In the genomic region with DNA sequence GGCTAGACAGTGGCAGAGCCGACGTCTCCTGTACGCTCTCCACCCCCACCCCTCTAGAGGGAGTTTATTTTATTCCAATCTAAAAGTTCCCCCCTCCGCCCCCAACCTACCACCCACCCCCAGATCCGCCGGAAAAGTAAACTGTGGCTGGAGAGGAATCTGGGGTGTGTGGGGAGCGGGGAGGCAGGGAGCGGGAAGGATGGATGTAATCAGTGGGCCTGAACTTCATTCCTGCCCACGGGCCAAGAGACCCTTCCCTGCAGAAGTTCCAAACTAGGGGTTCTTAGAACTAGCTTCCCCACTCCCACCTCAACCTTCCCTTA, we compare ENCODE assay signal across 8 cellular contexts. TPM values are rescaled to one million over a fixed set of nuclear protein-coding genes. Genes with fewer than 3 reads are reported as not detected.
DNase-seq lines count a peak whose midpoint lies in the region; TF ChIP-seq lines count a peak whose summit lies in the region.

No MANE protein-coding gene starts in this region.

- H3K4me3 ChIP-seq in iPS DF 6.9 (ENCODE audit: low read length) (peak overlapping the region; percentile 71; the same call in 1 of the 2 replicates), smooth muscle cell (peak overlapping the region; percentile 80)

- H3K4ac ChIP-seq in H9 (ENCODE audit: low read depth, low read length): no peak overlapping the region

- H3K36me3 ChIP-seq in iPS DF 6.9 (ENCODE audit: control insufficient read depth, insufficient read depth, low read length): no peaks in the 10 kb centered on the region
- H3K36me3 ChIP-seq in smooth muscle cell (ENCODE audit: low read depth): no peaks in the 10 kb centered on the region

- no peaks in the 10 kb centered on the region for H3K9me3 ChIP-seq in H9 (ENCODE audit: control insufficient read depth, low read depth, low read length)
- no peaks in the 10 kb centered on the region for H3K9me3 ChIP-seq in iPS DF 6.9 (ENCODE audit: control insufficient read depth, insufficient read depth, low read length)
- no peaks in the 10 kb centered on the region for H3K9me3 ChIP-seq in smooth muscle cell (replicated peaks; ENCODE audit: low read depth)

- H3K27ac ChIP-seq in H9 (ENCODE audit: insufficient read length, low read depth, low read length) (no peak overlapping the region), iPS DF 6.9 (ENCODE audit: low read length) (peak overlapping the region; percentile 8), smooth muscle cell (ENCODE audit: low read depth) (peak overlapping the region; percentile 97)

- WGBS in H9 (ENCODE audit: extremely low coverage, insufficient read length, low lambda C conversion rate): no CpG with 5 or more reads among the region's 9 CpGs
- no CpG with 5 or more reads among the region's 9 CpGs for WGBS in iPS DF 6.9 (ENCODE audit: insufficient coverage, insufficient read length)
- 3% methylated on average over 4 of the region's 9 CpGs for WGBS in smooth muscle cell (ENCODE audit: low lambda C conversion rate)

- no peak overlapping the region for H2BK5ac ChIP-seq in H9 (ENCODE audit: insufficient read length, low read length)

- peaks cover 12% of the 10 kb centered on the region for H3K23me2 ChIP-seq in H9 (ENCODE audit: insufficient read length, low read depth, low read length, poor library complexity, severe bottlenecking)

- H2AK5ac ChIP-seq in H9 (ENCODE audit: insufficient read length, low read length): no peak overlapping the region

- intact Hi-C loops in activated T-helper 1 cell treated with anti-CD3 and anti-CD28 coated beads, Interleukin-12 subunit alpha, Interleukin-12 subunit beta, Interleukin-2, Interleukin-4 antibody, amounts not matched to agents 30 ng/mL and 10 ng/mL and 1 ng/mL, durations not matched to agents 14 hours and 24 hours and 36 hours (cut with micrococcal nuclease): no loop called here

- no peak overlapping the region for H2AFZ ChIP-seq in H9 (ENCODE audit: low read length)
- no peak overlapping the region for H2AFZ ChIP-seq in smooth muscle cell (ENCODE audit: low read depth)

- H4K8ac ChIP-seq in H9 (replicated peaks; ENCODE audit: insufficient read length, low read depth, low read length): no peak overlapping the region

- H3K79me2 ChIP-seq in H9 (ENCODE audit: insufficient read depth, low read length): peaks cover 5% of the 10 kb centered on the region; the same call in 1 of the 2 replicates
- H3K79me2 ChIP-seq in smooth muscle cell (ENCODE audit: low read depth): peaks cover 37% of the 10 kb centered on the region

- no peak overlapping the region for H3T11ph ChIP-seq in H9 (ENCODE audit: low read length)

- no peak overlapping the region for H2BK20ac ChIP-seq in H9 (ENCODE audit: low read depth, low read length, poor library complexity, severe bottlenecking)

- no peaks in the 10 kb centered on the region; a peak in 1 of 7 replicates for H3K36me3 Mint-ChIP-seq in H9 (ENCODE audit: insufficient read depth in 1 of 3, low read depth in 3 of 3)
- H3K36me3 Mint-ChIP-seq in activated T-helper 1 cell treated with anti-CD3 and anti-CD28 coated beads, Interleukin-12 subunit alpha, Interleukin-12 subunit beta, Interleukin-2, Interleukin-4 antibody, amounts not matched to agents 30 ng/mL and 10 ng/mL and 1 ng/mL, durations not matched to agents 14 hours and 24 hours and 36 hours (ENCODE audit: low read depth): peaks cover 23% of the 10 kb centered on the region

- no peak overlapping the region for H3K56ac ChIP-seq in H9 (ENCODE audit: insufficient read length, low read depth, low read length)

- DNase-seq in H9 (no peak), iPS DF 6.9 (ENCODE audit: low read depth, low spot score) (no peak), smooth muscle cell (lab: John Stamatoyannopoulos, UW; ENCODE audit: unreplicated experiment) (no peak), kidney tubule cell (ENCODE audit: low spot score) (no peak), NCI-H2171 treated with DMSO at 0.1 percent for 48 hours (lab: John Stamatoyannopoulos, UW) (no peak), HuH-7 (ENCODE audit: low spot score) (no peak)
- DNase-seq in activated T-helper 1 cell treated with anti-CD3 and anti-CD28 coated beads, Interleukin-12 subunit alpha, Interleukin-12 subunit beta, Interleukin-2, Interleukin-4 antibody, amounts not matched to agents 30 ng/mL and 10 ng/mL and 1 ng/mL, durations not matched to agents 14 hours and 24 hours and 36 hours (ENCODE audit: low spot score): no peak
- DNase-seq in activated CD4-positive, CD25-positive, alpha-beta regulatory T cell treated with anti-CD3 and anti-CD28 coated beads, Interleukin-2, amount 50 U/mL, for 72 hours: no peak

- H3K4me3 Mint-ChIP-seq in H9: peak overlapping the region; percentile 86 to 88
- H3K4me3 Mint-ChIP-seq in activated T-helper 1 cell treated with anti-CD3 and anti-CD28 coated beads, Interleukin-12 subunit alpha, Interleukin-12 subunit beta, Interleukin-2, Interleukin-4 antibody, amounts not matched to agents 30 ng/mL and 10 ng/mL and 1 ng/mL, durations not matched to agents 14 hours and 24 hours and 36 hours: peak overlapping the region; percentile 82

- H4K5ac ChIP-seq in H9 (ENCODE audit: insufficient read length, low read depth, low read length): no peak overlapping the region

- no peaks in the 10 kb centered on the region; a peak in 2 of 5 replicates for H3K9me3 Mint-ChIP-seq in H9
- no peaks in the 10 kb centered on the region for H3K9me3 Mint-ChIP-seq in activated T-helper 1 cell treated with anti-CD3 and anti-CD28 coated beads, Interleukin-12 subunit alpha, Interleukin-12 subunit beta, Interleukin-2, Interleukin-4 antibody, amounts not matched to agents 30 ng/mL and 10 ng/mL and 1 ng/mL, durations not matched to agents 14 hours and 24 hours and 36 hours

- peak overlapping the region; percentile 15 for H3K18ac ChIP-seq in H9 (ENCODE audit: insufficient read length, low read depth, low read length)

- peak overlapping the region; percentile 50 for H3K4me2 ChIP-seq in H9 (ENCODE audit: insufficient read depth, insufficient read length, low read length)
- peak overlapping the region; percentile 77 for H3K4me2 ChIP-seq in smooth muscle cell

- H3K27me3 ChIP-seq in H9 (ENCODE audit: insufficient read depth, low read length) (no peaks in the 10 kb centered on the region), iPS DF 6.9 (ENCODE audit: control insufficient read depth, insufficient read depth, low read length) (no peaks in the 10 kb centered on the region), smooth muscle cell (ENCODE audit: low read depth) (no peaks in the 10 kb centered on the region)

- peaks cover 34% of the 10 kb centered on the region for H3F3A ChIP-seq in smooth muscle cell (ENCODE audit: low read depth)

- no peak overlapping the region for H2BK12ac ChIP-seq in H9 (ENCODE audit: insufficient read length, low read depth, low read length)

- no peak overlapping the region for H2BK120ac ChIP-seq in H9 (ENCODE audit: low read depth, low read length, poor library complexity, severe bottlenecking)

- H2BK15ac ChIP-seq in H9 (ENCODE audit: low read depth, low read length): no peak overlapping the region

- peaks cover 64% of the 10 kb centered on the region in 2 experiments for H3K4me1 Mint-ChIP-seq in H9
- H3K4me1 Mint-ChIP-seq in activated T-helper 1 cell treated with anti-CD3 and anti-CD28 coated beads, Interleukin-12 subunit alpha, Interleukin-12 subunit beta, Interleukin-2, Interleukin-4 antibody, amounts not matched to agents 30 ng/mL and 10 ng/mL and 1 ng/mL, durations not matched to agents 14 hours and 24 hours and 36 hours (ENCODE audit: low read depth): peaks cover 49% of the 10 kb centered on the region

- H3K4me1 ChIP-seq in H9 (ENCODE audit: insufficient read depth, low read length): peaks cover 7% of the 10 kb centered on the region; the same call in 1 of the 2 replicates
- peaks cover 14% of the 10 kb centered on the region; the same call in 1 of the 2 replicates for H3K4me1 ChIP-seq in iPS DF 6.9 (ENCODE audit: control insufficient read depth, insufficient read depth, low read length)
- H3K4me1 ChIP-seq in smooth muscle cell (ENCODE audit: low read depth): peaks cover 27% of the 10 kb centered on the region

- no peaks in the 10 kb centered on the region for H3K79me1 ChIP-seq in H9 (ENCODE audit: insufficient read depth, low read depth, low read length, poor library complexity, severe bottlenecking)

- no peak overlapping the region for H4K91ac ChIP-seq in H9 (ENCODE audit: insufficient read length, low read depth, low read length)

- TF ChIP-seq CTCF in H9 (conservative IDR thresholded peaks at IDR 0.05) (no peak), smooth muscle cell (IDR thresholded peaks at IDR 0.05; ENCODE audit: borderline replicate concordance, insufficient read depth, poor library complexity, severe bottlenecking) (no peak)

- no peak overlapping the region for H3K9ac ChIP-seq in H9 (ENCODE audit: extremely low read depth, insufficient read length, low read length)
- H3K9ac ChIP-seq in smooth muscle cell (ENCODE audit: low read depth): peak overlapping the region; percentile 56

- H3K27ac Mint-ChIP-seq in H9: peak overlapping the region; percentile 94 to 98 (median 97); a peak in 6 of 7 replicates
- H3K27ac Mint-ChIP-seq in activated T-helper 1 cell treated with anti-CD3 and anti-CD28 coated beads, Interleukin-12 subunit alpha, Interleukin-12 subunit beta, Interleukin-2, Interleukin-4 antibody, amounts not matched to agents 30 ng/mL and 10 ng/mL and 1 ng/mL, durations not matched to agents 14 hours and 24 hours and 36 hours: peak overlapping the region; percentile 90

- H3K23ac ChIP-seq in H9 (ENCODE audit: insufficient read length, low read depth, low read length): no peak overlapping the region

- H3K14ac ChIP-seq in H9 (ENCODE audit: insufficient read depth, low read length): no peak overlapping the region

- no peaks in the 10 kb centered on the region for H4K20me1 ChIP-seq in H9 (ENCODE audit: control insufficient read depth, insufficient read depth, insufficient read length)
- peaks cover 44% of the 10 kb centered on the region for H4K20me1 ChIP-seq in smooth muscle cell (ENCODE audit: low read depth)

- H3K27me3 Mint-ChIP-seq in H9 (ENCODE audit: low read depth): no peaks in the 10 kb centered on the region; the same call in none of the 2 replicates
- H3K27me3 Mint-ChIP-seq in activated T-helper 1 cell treated with anti-CD3 and anti-CD28 coated beads, Interleukin-12 subunit alpha, Interleukin-12 subunit beta, Interleukin-2, Interleukin-4 antibody, amounts not matched to agents 30 ng/mL and 10 ng/mL and 1 ng/mL, durations not matched to agents 14 hours and 24 hours and 36 hours (ENCODE audit: insufficient read depth): peaks cover 6% of the 10 kb centered on the region

RNA-seq across cellular contexts. Expression of a gene that starts 0.5 kb away (rescaled TPM):
- total RNA-seq in H9 (2021) (8.2 and 8.5 TPM in 2 replicates), smooth muscle cell (124 and 159 TPM in 2 replicates)
- 33.4 and 34.3 TPM in 2 replicates for total RNA-seq in activated T-helper 1 cell treated with anti-CD3 and anti-CD28 coated beads, Interleukin-12 subunit alpha, Interleukin-12 subunit beta, Interleukin-2, Interleukin-4 antibody, amounts not matched to agents 30 ng/mL and 10 ng/mL and 1 ng/mL, durations not matched to agents 14 hours and 24 hours and 36 hours
- 198 and 252 TPM in 2 replicates for polyA plus RNA-seq in smooth muscle cell

RNA-seq across cellular contexts. Expression of a gene that starts 38.5 kb away (rescaled TPM):
- total RNA-seq in H9 (2021): not detected in 2 replicates
- 2.4 and 3.0 TPM in 2 replicates for total RNA-seq in activated T-helper 1 cell treated with anti-CD3 and anti-CD28 coated beads, Interleukin-12 subunit alpha, Interleukin-12 subunit beta, Interleukin-2, Interleukin-4 antibody, amounts not matched to agents 30 ng/mL and 10 ng/mL and 1 ng/mL, durations not matched to agents 14 hours and 24 hours and 36 hours
- total RNA-seq in smooth muscle cell: 0.13 and 0.31 TPM in 2 replicates
- 0.60 and 0.75 TPM in 2 replicates for polyA plus RNA-seq in smooth muscle cell

RNA-seq across cellular contexts. Expression of a gene that starts 46.5 kb away (rescaled TPM):
- total RNA-seq in H9 (2021) (1.7 and 2.3 TPM in 2 replicates), smooth muscle cell (1.7 and 2.3 TPM in 2 replicates)
- total RNA-seq in activated T-helper 1 cell treated with anti-CD3 and anti-CD28 coated beads, Interleukin-12 subunit alpha, Interleukin-12 subunit beta, Interleukin-2, Interleukin-4 antibody, amounts not matched to agents 30 ng/mL and 10 ng/mL and 1 ng/mL, durations not matched to agents 14 hours and 24 hours and 36 hours: 0.83 and 1.0 TPM in 2 replicates
- polyA plus RNA-seq in smooth muscle cell: 10.2 and 10.6 TPM in 2 replicates

RNA-seq across cellular contexts. Expression of a gene that starts 46.5 kb away (rescaled TPM):
- 36.1 and 37.4 TPM in 2 replicates for total RNA-seq in H9 (2021)
- 26.6 and 35.6 TPM in 2 replicates for total RNA-seq in activated T-helper 1 cell treated with anti-CD3 and anti-CD28 coated beads, Interleukin-12 subunit alpha, Interleukin-12 subunit beta, Interleukin-2, Interleukin-4 antibody, amounts not matched to agents 30 ng/mL and 10 ng/mL and 1 ng/mL, durations not matched to agents 14 hours and 24 hours and 36 hours
- total RNA-seq in smooth muscle cell: 27.6 and 29.5 TPM in 2 replicates
- polyA plus RNA-seq in smooth muscle cell: 41.6 and 57.0 TPM in 2 replicates
